8 cellular contexts compared by ENCODE assay signal in the genomic region with DNA sequence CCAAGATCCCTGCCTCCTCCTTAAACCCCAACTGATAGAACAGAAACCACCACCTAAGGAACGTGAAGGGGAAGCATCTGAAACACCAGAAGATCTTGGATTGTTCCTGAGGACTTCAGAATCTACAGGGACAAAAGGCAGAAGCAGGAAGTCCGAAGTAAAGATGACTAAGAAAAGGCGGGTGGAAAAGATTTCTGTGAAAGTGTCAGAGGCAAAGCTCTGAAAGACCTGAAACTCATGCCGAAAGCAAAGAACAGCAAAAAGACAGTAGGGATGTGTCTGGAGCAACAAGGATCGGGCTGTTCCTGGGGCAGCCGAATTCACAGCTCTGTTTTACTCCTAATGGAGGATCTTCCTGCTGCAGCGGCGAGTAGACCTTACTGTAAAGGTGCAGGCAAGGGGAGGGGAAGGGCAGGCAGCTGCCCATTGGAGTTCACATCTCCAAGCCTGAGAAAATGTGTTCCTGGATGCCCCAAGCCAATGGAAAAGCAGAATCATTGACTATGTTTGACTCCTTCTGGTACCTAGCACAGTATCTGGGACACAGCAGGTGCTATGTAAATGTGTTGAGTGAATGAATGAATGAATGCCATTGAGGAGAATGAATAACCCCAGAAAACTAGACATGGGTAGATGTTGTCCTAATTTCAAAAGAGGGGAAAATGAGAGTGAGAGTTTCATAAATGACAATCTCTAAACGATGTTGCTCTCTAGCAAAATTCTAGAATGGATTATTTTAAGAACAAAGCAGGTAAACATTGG. TPM values are rescaled to one million over a fixed set of nuclear protein-coding genes. Genes with fewer than 3 reads are reported as not detected.
A peak's percentile ranks its signal among the peaks of the same experiment; 100 is the strongest.
DNase-seq lines count a peak whose midpoint lies in the region; TF ChIP-seq lines count a peak whose summit lies in the region.

No MANE protein-coding gene starts in this region.

- H3K9ac ChIP-seq in Karpas-422 (ENCODE audit: low read length), result peak overlapping the region; percentile 77

- peak overlapping the region; percentile 98 for H3K4me3 Mint-ChIP-seq in T-helper 2 cell treated with Interferon-gamma antibody and Interleukin-4, amounts not matched to agents 5 μg/mL and 100 μg/mL, for 36 hours

- H3K9me3 Mint-ChIP-seq in T-helper 2 cell treated with Interferon-gamma antibody and Interleukin-4, amounts not matched to agents 5 μg/mL and 100 μg/mL, for 36 hours, result no peaks in the 10 kb centered on the region

- peak overlapping the region; percentile 80 for H3K4me3 ChIP-seq in Karpas-422 (ENCODE audit: low read length)
- H3K4me3 ChIP-seq in spleen, result peak overlapping the region; percentile 55 to 85 (median 66)

- H3K27ac ChIP-seq in Karpas-422 (ENCODE audit: low read length) (no peak overlapping the region), spleen (peak overlapping the region; percentile 79 to 88 (median 84))

- peak overlapping the region; percentile 96 for H3K4me2 ChIP-seq in Karpas-422 (ENCODE audit: low read depth, low read length, poor library complexity, severe bottlenecking)

- H3K4me1 ChIP-seq in Karpas-422 (ENCODE audit: low read length), result peaks cover 32% of the 10 kb centered on the region
- H3K4me1 ChIP-seq in spleen, result peaks cover 18 to 56% (median 42%) of the 10 kb centered on the region in 6 donors

- no peaks in the 10 kb centered on the region for H4K20me1 ChIP-seq in Karpas-422 (ENCODE audit: insufficient read depth, low read depth, low read length)

- peak; percentile 26 for DNase-seq in T-helper 2 cell treated with Interferon-gamma antibody and Interleukin-4, amounts not matched to agents 5 μg/mL and 100 μg/mL, for 36 hours (ENCODE audit: low spot score)
- DNase-seq in T-helper 2 cell, result no peak
- DNase-seq in Karpas-422, result no peak
- DNase-seq in amniotic epithelial cell (ENCODE audit: low read depth), result peak; percentile 22
- DNase-seq in iPS-NIHi7 (ENCODE audit: extremely low spot score), result peak; percentile 35
- DNase-seq in spleen, result peak; percentile 75
- no peak for DNase-seq in MV-4-11 (lab: John Stamatoyannopoulos, UW)
- DNase-seq in stimulated activated CD4-positive, alpha-beta T cell treated with anti-CD3 and anti-CD28 coated beads, Interleukin-4, amount 100 ng/mL, for 4 hours, result no peak

- H3K27ac Mint-ChIP-seq in T-helper 2 cell treated with Interferon-gamma antibody and Interleukin-4, amounts not matched to agents 5 μg/mL and 100 μg/mL, for 36 hours, result peak overlapping the region; percentile 95

- H3K9me2 ChIP-seq in Karpas-422 (replicated peaks; ENCODE audit: insufficient read depth, low read length), result no peaks in the 10 kb centered on the region

- H3K9me3 ChIP-seq in Karpas-422 (ENCODE audit: low read length) (no peaks in the 10 kb centered on the region), spleen (no peaks in the 10 kb centered on the region)

- no peaks in the 10 kb centered on the region for H3K36me3 Mint-ChIP-seq in T-helper 2 cell treated with Interferon-gamma antibody and Interleukin-4, amounts not matched to agents 5 μg/mL and 100 μg/mL, for 36 hours (ENCODE audit: low read depth)

- 5 to 7% (median 6%) methylated on average over 9 of the region's 9 CpGs for WGBS in spleen, 5 donors

- no peak for TF ChIP-seq POLR2A in spleen (IDR thresholded peaks at IDR 0.05)

- H3K36me3 ChIP-seq in Karpas-422 (ENCODE audit: insufficient read depth, low read length) (no peaks in the 10 kb centered on the region), spleen (no peaks in the 10 kb centered on the region)

- H2AFZ ChIP-seq in Karpas-422 (ENCODE audit: low read length), result peak overlapping the region; percentile 99

- peaks cover 36% of the 10 kb centered on the region for H3K4me1 Mint-ChIP-seq in T-helper 2 cell treated with Interferon-gamma antibody and Interleukin-4, amounts not matched to agents 5 μg/mL and 100 μg/mL, for 36 hours (ENCODE audit: low read depth)

- no peak for TF ChIP-seq CTCF in spleen (IDR thresholded peaks at IDR 0.05 in 8 of 11, conservative IDR thresholded peaks at IDR 0.05 in 3 of 11)

- H3K27me3 Mint-ChIP-seq in T-helper 2 cell treated with Interferon-gamma antibody and Interleukin-4, amounts not matched to agents 5 μg/mL and 100 μg/mL, for 36 hours (ENCODE audit: low read depth), result peaks cover 11% of the 10 kb centered on the region

- intact Hi-C loops in spleen (cut with DNase I; ENCODE audit: low total_unique reads), result no loop called here

- H3K79me2 ChIP-seq in Karpas-422 (ENCODE audit: low read length), result no peaks in the 10 kb centered on the region

- H3K27me3 ChIP-seq in Karpas-422 (ENCODE audit: low read length), result no peaks in the 10 kb centered on the region
- H3K27me3 ChIP-seq in spleen (replicated peaks in 1 of 7), result no peaks in the 10 kb centered on the region

RNA-seq across cellular contexts. Expression of a gene that starts 40.4 kb away (rescaled TPM):
- 71.3 and 116 TPM in 2 replicates for total RNA-seq in Karpas-422 (2014; rRNA removed; shearing (Covaris generic); ENCODE audit: low replicate concordance)
- total RNA-seq in spleen, result 100 to 1,000 TPM in 3 of 7 donors, 10 to 100 TPM in 4; 81.1 to 160 (median 90.0) TPM
- polyA plus RNA-seq in spleen, result 10 to 100 TPM; 21.6 to 33.2 (median 33.2) TPM

Comparison
In these comparisons a context has a peak if more than half of its experiments do, and no peak if none do; other contexts are left out.
1. DNase-seq: peak in T-helper 2 cell treated with Interferon-gamma antibody and Interleukin-4, amounts not matched to agents 5 μg/mL and 100 μg/mL, for 36 hours (single experiment), amniotic epithelial cell (single experiment), iPS-NIHi7 (single experiment) and spleen (single experiment); none in T-helper 2 cell (0 of 5), Karpas-422 (single experiment), MV-4-11 (single experiment) and stimulated activated CD4-positive, alpha-beta T cell treated with anti-CD3 and anti-CD28 coated beads, Interleukin-4, amount 100 ng/mL, for 4 hours (0 of 2).